ENCODE assay signal across 28 cellular contexts in genomic region chr1:228413241-228414010, GRCh38. TPM values are rescaled to one million over a fixed set of nuclear protein-coding genes. Genes with fewer than 3 reads are reported as not detected.
DNase-seq lines count a peak whose midpoint lies in the region; ATAC-seq and TF ChIP-seq lines count a peak whose summit lies in the region.
"Had no signal": no experiment of that assay in that cellular context is flagged by ENCODE, and none has a peak within 500 bp of the region (broad histone marks: within the 10 kb centered on the region; RNA-seq: fewer than 3 reads in every experiment).

No MANE protein-coding gene starts in this region.

- no peak overlapping the region for H3K27ac Mint-ChIP-seq in chondrocyte (ENCODE audit: unreplicated experiment)
- no peak overlapping the region for H3K27ac Mint-ChIP-seq in activated CD4-positive, alpha-beta memory T cell treated with anti-CD3 and anti-CD28 coated beads, Interleukin-2, amount 10 ng/mL, durations not matched to agents 7 days and 5 days
- H3K27ac Mint-ChIP-seq in Caco-2 (ENCODE audit: unreplicated experiment) = no peak overlapping the region
- H3K27ac Mint-ChIP-seq: CD4-positive, CD25-positive, alpha-beta regulatory T cell had no signal

- BruUV-seq in A673 (replicated peaks; lab: Mats Ljungman, UMichigan) (TSS peak; percentile 13), Caco-2 (replicated peaks; lab: Mats Ljungman, UMichigan) (no TSS peak)

- H3K9me3 ChIP-seq in A673 (ENCODE audit: low read depth, low read length, poor library complexity, severe bottlenecking) (no peaks in the 10 kb centered on the region), KOPT-K1 (ENCODE audit: insufficient read depth, low read length, poor library complexity, severe bottlenecking) (no peaks in the 10 kb centered on the region), trophoblast cell (ENCODE audit: insufficient read depth, low read depth, low read length) (peaks cover 4% of the 10 kb centered on the region), Caco-2 (no peaks in the 10 kb centered on the region)
- H3K9me3 ChIP-seq: BLaER1 had no signal

- H3K9me3 Mint-ChIP-seq in chondrocyte (ENCODE audit: low read depth) (no peaks in the 10 kb centered on the region), Caco-2 (ENCODE audit: unreplicated experiment) (no peaks in the 10 kb centered on the region)
- no peaks in the 10 kb centered on the region for H3K9me3 Mint-ChIP-seq in activated CD4-positive, alpha-beta memory T cell treated with anti-CD3 and anti-CD28 coated beads, Interleukin-2, amount 10 ng/mL, durations not matched to agents 7 days and 5 days
- H3K9me3 Mint-ChIP-seq: CD4-positive, CD25-positive, alpha-beta regulatory T cell; IgD-negative memory B cell had no signal

- WGBS in trophoblast cell (ENCODE audit: extremely low coverage, insufficient coverage, insufficient read length) = no CpG with 5 or more reads among the region's 10 CpGs

- H3K9ac ChIP-seq in trophoblast cell (ENCODE audit: low read length) = no peak overlapping the region
- H3K9ac ChIP-seq: BLaER1 had no signal

- no peak overlapping the region for H4K91ac ChIP-seq in trophoblast cell (ENCODE audit: low read depth, low read length)

- no peak overlapping the region for H3K4ac ChIP-seq in trophoblast cell (ENCODE audit: low read depth, low read length)

- no peak overlapping the region for H4K12ac ChIP-seq in trophoblast cell (ENCODE audit: low read depth, low read length)

- peak overlapping the region; percentile 9 for H3K18ac ChIP-seq in trophoblast cell (ENCODE audit: low read length)

- H3K27me3 Mint-ChIP-seq in chondrocyte (ENCODE audit: low read depth) (no peaks in the 10 kb centered on the region), Caco-2 (ENCODE audit: insufficient read depth, unreplicated experiment) (no peaks in the 10 kb centered on the region)
- H3K27me3 Mint-ChIP-seq in activated CD4-positive, alpha-beta memory T cell treated with anti-CD3 and anti-CD28 coated beads, Interleukin-2, amount 10 ng/mL, durations not matched to agents 7 days and 5 days = peaks cover 18% of the 10 kb centered on the region

- H3K23ac ChIP-seq in trophoblast cell (ENCODE audit: low read length) = no peak overlapping the region

- no peaks in the 10 kb centered on the region for H3K36me3 ChIP-seq in A673 (ENCODE audit: insufficient read depth, low read length, poor library complexity, severe bottlenecking)
- no peaks in the 10 kb centered on the region for H3K36me3 ChIP-seq in KOPT-K1 (ENCODE audit: insufficient read depth, low read length)
- H3K36me3 ChIP-seq in trophoblast cell (ENCODE audit: control insufficient read depth in 1 of 2, insufficient read depth in 2 of 2, low read length in 2 of 2) = peaks cover 34 to 37% of the 10 kb centered on the region in 2 experiments
- no peaks in the 10 kb centered on the region for H3K36me3 ChIP-seq in Caco-2 (ENCODE audit: control insufficient read depth, insufficient read depth, low read length)

- H2BK12ac ChIP-seq in trophoblast cell (ENCODE audit: low read length) = no peak overlapping the region

- H2AK5ac ChIP-seq in trophoblast cell (ENCODE audit: low read length) = no peak overlapping the region

- H3K4me3 Mint-ChIP-seq in chondrocyte (ENCODE audit: unreplicated experiment) = no peak overlapping the region
- H3K4me3 Mint-ChIP-seq in activated CD4-positive, alpha-beta memory T cell treated with anti-CD3 and anti-CD28 coated beads, Interleukin-2, amount 10 ng/mL, durations not matched to agents 7 days and 5 days = no peak overlapping the region
- no peak overlapping the region for H3K4me3 Mint-ChIP-seq in Caco-2 (ENCODE audit: unreplicated experiment)
- H3K4me3 Mint-ChIP-seq: IgD-negative memory B cell had no signal

- H3K4me3 ChIP-seq in A673 (ENCODE audit: low read depth, low read length, poor library complexity, severe bottlenecking) (no peak overlapping the region), trophoblast cell (ENCODE audit: low read depth, low read length) (no peak overlapping the region), Caco-2 (ENCODE audit: low read depth, low read length) (no peak overlapping the region)
- H3K4me3 ChIP-seq: BLaER1 had no signal

- no peak overlapping the region for H2AFZ ChIP-seq in trophoblast cell (ENCODE audit: insufficient read depth, low read length, poor library complexity)

- H3K79me1 ChIP-seq in trophoblast cell (ENCODE audit: low read length) = peaks cover 18% of the 10 kb centered on the region

- H3K79me2 ChIP-seq in trophoblast cell (ENCODE audit: control insufficient read depth, insufficient read depth, low read length, poor library complexity) = peaks cover 7% of the 10 kb centered on the region

- H3K36me3 Mint-ChIP-seq in chondrocyte (ENCODE audit: low read depth) (peaks cover 3% of the 10 kb centered on the region), Caco-2 (ENCODE audit: insufficient read depth, unreplicated experiment) (peaks cover 38% of the 10 kb centered on the region)
- H3K36me3 Mint-ChIP-seq in activated CD4-positive, alpha-beta memory T cell treated with anti-CD3 and anti-CD28 coated beads, Interleukin-2, amount 10 ng/mL, durations not matched to agents 7 days and 5 days (ENCODE audit: low read depth) = peaks cover 9% of the 10 kb centered on the region
- H3K36me3 Mint-ChIP-seq: CD4-positive, CD25-positive, alpha-beta regulatory T cell; IgD-negative memory B cell had no signal

- H3K4me1 Mint-ChIP-seq in chondrocyte (ENCODE audit: low read depth) (peaks cover 12% of the 10 kb centered on the region), Caco-2 (ENCODE audit: low read depth, unreplicated experiment) (peaks cover 19% of the 10 kb centered on the region)
- H3K4me1 Mint-ChIP-seq in activated CD4-positive, alpha-beta memory T cell treated with anti-CD3 and anti-CD28 coated beads, Interleukin-2, amount 10 ng/mL, durations not matched to agents 7 days and 5 days = peaks cover 37% of the 10 kb centered on the region

- TF ChIP-seq CTCF in A673 (conservative IDR thresholded peaks at IDR 0.05; ENCODE audit: low read depth, low read length) (no peak), chondrocyte (IDR thresholded peaks at IDR 0.05) (no peak), Caco-2 (IDR thresholded peaks at IDR 0.05; ENCODE audit: insufficient read depth in 1 of 2, low read depth in 1 of 2, low read length in 1 of 2, severe bottlenecking in 1 of 2, unreplicated experiment in 1 of 2) (no peak)

- H2BK5ac ChIP-seq in trophoblast cell (ENCODE audit: low read depth, low read length, poor library complexity) = no peak overlapping the region

- no peak overlapping the region for H4K8ac ChIP-seq in trophoblast cell (ENCODE audit: low read depth, low read length)

- no peak for ATAC-seq in HG03571 (IDR thresholded peaks at IDR 0.05; ENCODE audit: unreplicated experiment)

- H3K27ac ChIP-seq in A673 (ENCODE audit: low read depth, low read length, poor library complexity, severe bottlenecking) (no peak overlapping the region), KOPT-K1 (ENCODE audit: low read depth, low read length, poor library complexity, severe bottlenecking) (peak overlapping the region; percentile 12), trophoblast cell (ENCODE audit: low read depth, low read length) (no peak overlapping the region)
- H3K27ac ChIP-seq: BLaER1, HL-60 had no signal

- no peak overlapping the region for H3K4me2 ChIP-seq in trophoblast cell (ENCODE audit: low read length)
- H3K4me2 ChIP-seq: BLaER1 had no signal

- POLR2A ChIA-PET in A673 (lab: Charles Lee; ENCODE audit: low non-redundant PET) = no interaction called here
- POLR2A ChIA-PET in activated CD4-positive, alpha-beta memory T cell treated with anti-CD3 and anti-CD28 coated beads, Interleukin-2, amount 10 ng/mL, durations not matched to agents 7 days and 5 days (lab: Charles Lee) = interaction anchor here (1.2 kb wide), 1 partner anchor 45 kb away, joined by 3 read pairs; a partner anchor contains a TSS
- POLR2A ChIA-PET in Caco-2 (lab: Charles Lee) = no interaction called here

- H3K4me1 ChIP-seq in A673 (ENCODE audit: insufficient read depth, low read length, poor library complexity, severe bottlenecking) (peaks cover 15% of the 10 kb centered on the region), trophoblast cell (ENCODE audit: control insufficient read depth in 1 of 2, insufficient read depth in 2 of 2, low read length in 2 of 2) (peaks cover 31 to 38% of the 10 kb centered on the region in 2 experiments), Caco-2 (peaks cover 18% of the 10 kb centered on the region)

- CTCF ChIA-PET in A673 (lab: Charles Lee) (no interaction called here), Caco-2 (lab: Charles Lee) (no interaction called here)
- CTCF ChIA-PET in activated CD4-positive, alpha-beta memory T cell treated with anti-CD3 and anti-CD28 coated beads, Interleukin-2, amount 10 ng/mL, durations not matched to agents 7 days and 5 days (lab: Charles Lee) = interaction anchor here (0.7 kb wide), 1 partner anchor 9 kb away, joined by 6 read pairs; no protein-coding TSS in a partner anchor

- DNase-seq in A673 (ENCODE audit: low spot score) (no peak), chondrocyte (ENCODE audit: low spot score) (peak; percentile 50), trophoblast cell (no peak), Caco-2 (no peak)
- DNase-seq in activated CD4-positive, alpha-beta memory T cell treated with anti-CD3 and anti-CD28 coated beads, Interleukin-2, amount 10 ng/mL, durations not matched to agents 7 days and 5 days = no peak
- DNase-seq in effector CD4-positive, alpha-beta T cell = no peak
- DNase-seq: CD4-positive, CD25-positive, alpha-beta regulatory T cell; DMS79; EL; HCEC 1CT; Karpas-422; NCI-H1092; NCI-H1417 treated with DMSO at 0.1 percent for 48 hours; NCI-H1694 treated with DMSO at 0.1 percent for 48 hours; NCI-H2081 treated with DMSO at 0.1 percent for 48 hours; NCI-H2171 treated with DMSO at 0.1 percent for 48 hours; NCI-H524; NCI-H748 treated with DMSO at 0.1 percent for 48 hours; NK-92 treated with Interleukin-12 subunit alpha and Interleukin-12 subunit beta, amount 100 ng/mL, for 24 hours; RPMI8226; SHP77 had no signal

- peaks cover 4% of the 10 kb centered on the region for H3K27me3 ChIP-seq in A673 (replicated peaks; ENCODE audit: insufficient read depth, low read depth, low read length, poor library complexity)
- H3K27me3 ChIP-seq in trophoblast cell (ENCODE audit: insufficient read depth, low read length) = no peaks in the 10 kb centered on the region
- no peaks in the 10 kb centered on the region for H3K27me3 ChIP-seq in Caco-2 (replicated peaks; ENCODE audit: control insufficient read depth, insufficient read depth, low read length)

- H3K14ac ChIP-seq in trophoblast cell (ENCODE audit: low read length) = no peak overlapping the region

- H2BK120ac ChIP-seq in trophoblast cell (ENCODE audit: insufficient read depth, low read length, poor library complexity) = no peak overlapping the region

- intact Hi-C loops in A673 (cut with micrococcal nuclease; ENCODE audit: unreplicated experiment) = no loop called here
- intact Hi-C loops in Caco-2 (cut with micrococcal nuclease; ENCODE audit: unreplicated experiment) = no loop called here

RNA-seq across cellular contexts. Expression of gene TRIM17, which starts 3.2 kb away (rescaled TPM):
- total RNA-seq in A673 (2021) (0.54 and 0.72 TPM in 2 replicates), chondrocyte (0.28 to 0.35 TPM in 2 of 3 replicates, not detected in the other), Caco-2 (2022) (4.0 and 4.5 TPM in 2 replicates)
- 10.5 and 10.6 TPM in 2 replicates for polyA plus RNA-seq in trophoblast cell (2013)
- total RNA-seq in activated CD4-positive, alpha-beta memory T cell treated with anti-CD3 and anti-CD28 coated beads, Interleukin-2, amount 10 ng/mL, durations not matched to agents 7 days and 5 days = 1 to 10 TPM; 2.8 to 3.8 TPM
- total RNA-seq: A172, SK-MEL-5 had no signal
- polyA plus RNA-seq: IgD-negative memory B cell had no signal

RNA-seq across cellular contexts. Expression of gene TRIM11, which starts 6.8 kb away (rescaled TPM):
- 41.8 and 46.6 TPM in 2 replicates for total RNA-seq in A673 (2021)
- total RNA-seq in chondrocyte = 16.0 to 22.4 TPM (median 20.0 TPM) in 3 replicates
- 31.1 and 32.5 TPM in 2 replicates for polyA plus RNA-seq in trophoblast cell (2013)
- 10 to 100 TPM; 63.7 to 69.0 TPM for total RNA-seq in activated CD4-positive, alpha-beta memory T cell treated with anti-CD3 and anti-CD28 coated beads, Interleukin-2, amount 10 ng/mL, durations not matched to agents 7 days and 5 days
- total RNA-seq in Caco-2 (2022) = 48.3 and 51.7 TPM in 2 replicates
